13 cellular contexts compared by ENCODE assay signal in genomic region chr7:128247640-128248194, GRCh38. TPM values are rescaled to one million over a fixed set of nuclear protein-coding genes. Genes with fewer than 3 reads are reported as not detected.
DNase-seq lines count a peak whose midpoint lies in the region; TF ChIP-seq lines count a peak whose summit lies in the region.
"Had no signal": no experiment of that assay in that cellular context is flagged by ENCODE, and none has a peak within 500 bp of the region (broad histone marks: within the 10 kb centered on the region; RNA-seq: fewer than 3 reads in every experiment).

No MANE protein-coding gene starts in this region.

- H3K4me3 ChIP-seq in fibroblast of the aortic adventitia (ENCODE audit: low read depth, low read length), result no peak overlapping the region
- H3K4me3 ChIP-seq in ascending aorta, result no peak overlapping the region
- H3K4me3 ChIP-seq: adrenal gland had no signal

- no peaks in the 10 kb centered on the region for H3K36me3 ChIP-seq in ascending aorta
- H3K36me3 ChIP-seq: adrenal gland had no signal

- in situ Hi-C loops in SK-MEL-5 (cut with HindIII; ENCODE audit: low pct_unique_long_range_greater_than_20kb, low sequenced_read_pairs), result no loop called here

- TF ChIP-seq CTCF in fibroblast of the aortic adventitia (IDR thresholded peaks at IDR 0.05; ENCODE audit: insufficient read depth, low read length) (no peak), ascending aorta (IDR thresholded peaks at IDR 0.05) (no peak)

- H3K27ac ChIP-seq in ascending aorta, result no peak overlapping the region
- H3K27ac ChIP-seq: adrenal gland had no signal

- intact Hi-C loops in ascending aorta (cut with DNase I), result no loop called here

- no peaks in the 10 kb centered on the region for H3K4me1 ChIP-seq in ascending aorta
- H3K4me1 ChIP-seq: adrenal gland had no signal

- peak; percentile 5 to 19 for DNase-seq in AML-193 (lab: John Stamatoyannopoulos, UW)
- DNase-seq in HT1080 (ENCODE audit: low read depth), result peak; percentile 75
- peak; percentile 38 for DNase-seq in SK-MEL-5 (ENCODE audit: low read depth, low spot score)
- DNase-seq in fibroblast of the aortic adventitia (ENCODE audit: low read depth), result peak; percentile 26
- no peak for DNase-seq in NCI-H510A (lab: John Stamatoyannopoulos, UW)
- no peak for DNase-seq in ascending aorta (ENCODE audit: low spot score in 2 of 2)
- DNase-seq in iPS-NIHi11 (ENCODE audit: low spot score), result no peak
- no peak for DNase-seq in SKM-1 (lab: John Stamatoyannopoulos, UW; ENCODE audit: unreplicated experiment)
- DNase-seq: adrenal gland; C1 segment of cervical spinal cord; effector CD8-positive, alpha-beta T cell; stimulated activated CD4-positive, alpha-beta T cell treated with anti-CD3 and anti-CD28 coated beads, Interleukin-2, amount 100 ng/mL, for 48 hours; stimulated activated naive CD8-positive, alpha-beta T cell treated with anti-CD3 and anti-CD28 coated beads, Interleukin-15, Interleukin-2, amounts not matched to agents 100 U/mL and 50 U/mL, for 24 hours had no signal

- no peaks in the 10 kb centered on the region for H3K27me3 ChIP-seq in ascending aorta
- H3K27me3 ChIP-seq: adrenal gland had no signal

- no peaks in the 10 kb centered on the region for H3K9me3 ChIP-seq in ascending aorta
- H3K9me3 ChIP-seq: adrenal gland had no signal

RNA-seq across cellular contexts. Expression of gene LEP, which starts 6.6 kb away (rescaled TPM):
- not detected in 2 replicates for total RNA-seq in HT1080 (2014; rRNA removed; shearing (Covaris generic))
- not detected in 2 replicates for polyA plus RNA-seq in HT1080 (2015; cell fraction: cytosol; rRNA removed)
- not detected in 2 replicates for polyA plus RNA-seq in HT1080 (2015; cell fraction: nucleus; rRNA removed)
- total RNA-seq in SK-MEL-5 (2014; rRNA removed; shearing (Covaris generic)), result not detected in 2 replicates
- not detected in 2 replicates for polyA plus RNA-seq in SK-MEL-5 (2015; cell fraction: cytosol; rRNA removed)
- not detected in 2 replicates for polyA plus RNA-seq in SK-MEL-5 (2015; cell fraction: nucleus; rRNA removed)
- under 0.01 TPM in 1 of 2 replicates, not detected in the other for total RNA-seq in fibroblast of the aortic adventitia (ENCODE audit: low replicate concordance)
- not detected for total RNA-seq in ascending aorta

Comparison
In these comparisons a context has a peak if more than half of its experiments do, and no peak if none do; other contexts are left out.
1. DNase-seq: peak in AML-193 (2 of 2), HT1080 (single experiment), SK-MEL-5 (single experiment) and fibroblast of the aortic adventitia (single experiment); none in NCI-H510A (single experiment), ascending aorta (0 of 2), iPS-NIHi11 (single experiment) and SKM-1 (single experiment).